ENCODE assay signal across 15 cellular contexts in genomic region chr22:29751669-29752068, GRCh38. TPM values are rescaled to one million over a fixed set of nuclear protein-coding genes. Genes with fewer than 3 reads are reported as not detected.
"Had no signal": no experiment of that assay in that cellular context is flagged by ENCODE, and none has a peak within 500 bp of the region (broad histone marks: within the 10 kb centered on the region; RNA-seq: fewer than 3 reads in every experiment).

No MANE protein-coding gene starts in this region.

- H3K9me3 Mint-ChIP-seq: nephron had no signal

- H3K27ac ChIP-seq: breast epithelium, dorsolateral prefrontal cortex, esophagus squamous epithelium, psoas muscle had no signal

- H3K4me3 Mint-ChIP-seq: nephron had no signal

- H3K27ac Mint-ChIP-seq: nephron had no signal

- H3K4me1 ChIP-seq: breast epithelium had no signal

- H3K27me3 ChIP-seq: breast epithelium, dorsolateral prefrontal cortex, esophagus squamous epithelium had no signal

- DNase-seq: activated CD4-positive, CD25-positive, alpha-beta regulatory T cell; anterior cingulate cortex; dorsolateral prefrontal cortex; esophagus squamous epithelium; psoas muscle; stimulated activated CD4-positive, alpha-beta T cell treated with anti-CD3 and anti-CD28 coated beads, Interleukin-2, amount 100 ng/mL, for 24 hours; stimulated activated naive CD4-positive, alpha-beta T cell; trophoblast cell had no signal

- H3K4me1 Mint-ChIP-seq: nephron had no signal

- FAIRE-seq: TTC549 had no signal

- H3K9me3 ChIP-seq: breast epithelium, esophagus squamous epithelium, psoas muscle had no signal

- H3K4me3 ChIP-seq: breast epithelium, dorsolateral prefrontal cortex, esophagus squamous epithelium, psoas muscle had no signal

- H3K36me3 ChIP-seq: breast epithelium had no signal

RNA-seq across cellular contexts. Expression of gene CABP7, which starts 31.9 kb away (rescaled TPM):
- total RNA-seq: breast epithelium, chondrocyte, lung microvascular endothelial cell, osteoblast, psoas muscle, sciatic nerve had no signal
